Comparison of ENCODE assay signal across 1 cellular context in genomic region chr2:75574106-75574505, GRCh38.
A peak's percentile ranks its signal among the peaks of the same experiment; 100 is the strongest.
TF ChIP-seq lines count a peak whose summit lies in the region.

No MANE protein-coding gene starts in this region.

TF ChIP-seq in HepG2, 621 proteins besides CTCF, POLR2A, EP300 and RAD21:
- 0 out of 2 replicates have a peak, but pooled peaks have one; percentile 11 for TF ChIP-seq ARID5B (CRISPR knock-in tag; IDR thresholded peaks at IDR 0.05)
- 0 out of 2 replicates have a peak, but pooled peaks have one; percentile 32 for TF ChIP-seq HBP1 (CRISPR knock-in tag; IDR thresholded peaks at IDR 0.05; ENCODE audit: low read depth)
- TF ChIP-seq ZNF678 (CRISPR knock-in tag; IDR thresholded peaks at IDR 0.05), result no peak
- TF ChIP-seq ZNF44 (CRISPR knock-in tag; IDR thresholded peaks at IDR 0.05), result no peak
- TF ChIP-seq ATF6 (CRISPR knock-in tag; conservative IDR thresholded peaks at IDR 0.05), result 0 out of 2 replicates have a peak, but pooled peaks have one; percentile 35
- TF ChIP-seq ARHGAP35 (CRISPR knock-in tag; IDR thresholded peaks at IDR 0.05; ENCODE audit: borderline replicate concordance), result no peak
- peak; percentile 57 for TF ChIP-seq STAG1 (CRISPR knock-in tag; IDR thresholded peaks at IDR 0.05)
- TF ChIP-seq RNF219 (CRISPR knock-in tag; IDR thresholded peaks at IDR 0.05), result peak; percentile 49; the same call in 1 of the 2 replicates
- TF ChIP-seq HHEX (CRISPR knock-in tag; IDR thresholded peaks at IDR 0.05), result peak; percentile 42; the same call in 1 of the 2 replicates
- TF ChIP-seq SRF (IDR thresholded peaks at IDR 0.05; ENCODE audit: low read depth, low read length), result 0 out of 2 replicates have a peak, but pooled peaks have one; percentile 48
- TF ChIP-seq RXRB (CRISPR knock-in tag; IDR thresholded peaks at IDR 0.05; ENCODE audit: borderline replicate concordance), result peak; percentile 47
- peak; percentile 38; the same call in 1 of the 2 replicates for TF ChIP-seq ATF2 (CRISPR knock-in tag; IDR thresholded peaks at IDR 0.05)
- no peak for TF ChIP-seq ZNF430 (CRISPR knock-in tag; IDR thresholded peaks at IDR 0.05)
- TF ChIP-seq MED1 (CRISPR knock-in tag; IDR thresholded peaks at IDR 0.05), result peak; percentile 24; the same call in 1 of the 2 replicates
- TF ChIP-seq ZNF331 (CRISPR knock-in tag; IDR thresholded peaks at IDR 0.05), result 0 out of 2 replicates have a peak, but pooled peaks have one; percentile 13
- TF ChIP-seq E2F1 (CRISPR knock-in tag; IDR thresholded peaks at IDR 0.05), result no peak
- TF ChIP-seq GLMP (CRISPR knock-in tag; IDR thresholded peaks at IDR 0.05; ENCODE audit: borderline replicate concordance), result no peak
- TF ChIP-seq SMC3 (IDR thresholded peaks at IDR 0.05; ENCODE audit: low read length), result no peak
- 0 out of 2 replicates have a peak, but pooled peaks have one; percentile 21 for TF ChIP-seq SAP130 (CRISPR knock-in tag; IDR thresholded peaks at IDR 0.05; ENCODE audit: low read depth)
- TF ChIP-seq ZMYM4 (CRISPR knock-in tag; IDR thresholded peaks at IDR 0.05), result peak; percentile 24; the same call in 1 of the 2 replicates
- TF ChIP-seq HMGXB4 (CRISPR knock-in tag; IDR thresholded peaks at IDR 0.05; ENCODE audit: borderline replicate concordance in 1 of 2, low read depth in 1 of 2), result 0 out of 4 replicates have a peak, but pooled peaks of 1 of the 2 experiments have one; percentile 42
- TF ChIP-seq HDAC2 (CRISPR knock-in tag; IDR thresholded peaks at IDR 0.05), result 0 out of 2 replicates have a peak, but pooled peaks have one; percentile 25
- 0 out of 2 replicates have a peak, but pooled peaks have one; percentile 28 for TF ChIP-seq DRAP1 (CRISPR knock-in tag; IDR thresholded peaks at IDR 0.05)
- TF ChIP-seq ELF3 (CRISPR knock-in tag; IDR thresholded peaks at IDR 0.05), result peak; percentile 76
- TF ChIP-seq ZFP36L1 (CRISPR knock-in tag; IDR thresholded peaks at IDR 0.05), result 0 out of 2 replicates have a peak, but pooled peaks have one; percentile 23
- peak; percentile 39; the same call in 1 of the 2 replicates for TF ChIP-seq ELF1 (CRISPR knock-in tag; IDR thresholded peaks at IDR 0.05)
- peak; percentile 37; the same call in 1 of the 2 replicates for TF ChIP-seq GATAD2A (CRISPR knock-in tag; IDR thresholded peaks at IDR 0.05)
- peak; percentile 43; the same call in 1 of the 2 replicates for TF ChIP-seq TBX2 (CRISPR knock-in tag; IDR thresholded peaks at IDR 0.05; ENCODE audit: borderline replicate concordance)
